In the genomic region with DNA sequence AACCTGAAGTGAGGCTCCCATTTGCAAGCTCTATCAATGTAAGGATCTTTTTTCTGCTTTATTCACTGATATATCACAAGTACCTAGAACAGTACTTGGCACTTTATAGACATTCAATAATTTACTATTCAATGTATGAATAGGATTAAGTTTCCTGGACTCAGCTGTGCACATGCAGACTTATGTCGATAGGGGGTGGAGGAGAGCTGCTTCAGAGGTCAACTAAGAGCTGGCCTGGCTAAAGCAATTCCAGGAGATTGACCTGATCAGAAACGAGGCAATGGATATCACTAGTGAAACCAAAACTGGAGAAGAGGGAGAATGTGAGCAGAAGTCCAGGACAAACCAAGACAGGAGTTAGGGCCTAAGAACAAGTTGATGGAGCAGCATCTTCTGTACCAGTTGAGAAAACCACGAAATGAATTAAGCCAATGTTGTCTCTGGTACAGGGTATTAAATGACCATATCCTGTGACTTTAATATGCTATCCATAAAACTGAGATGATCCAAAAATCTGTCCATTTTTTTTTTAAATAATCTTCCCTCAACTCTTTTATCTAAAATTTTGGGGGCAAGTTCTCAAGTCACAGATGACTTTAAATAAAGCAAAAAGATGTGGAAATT, we compare ENCODE assay signal across 8 cellular contexts.
DNase-seq lines count a peak whose midpoint lies in the region; ATAC-seq and TF ChIP-seq lines count a peak whose summit lies in the region.

No MANE protein-coding gene starts in this region.

- no peak overlapping the region for H3K4me3 Mint-ChIP-seq in activated CD8-positive, alpha-beta T cell treated with anti-CD3 and anti-CD28 coated beads for 36 hours
- no peak overlapping the region for H3K4me3 Mint-ChIP-seq in activated CD8-positive, alpha-beta T cell treated with anti-CD3 and anti-CD28 coated beads, Interleukin-2, amount 10 ng/mL, durations not matched to agents 7 days and 5 days

- no peak overlapping the region for H4K91ac ChIP-seq in trophoblast cell (ENCODE audit: low read depth, low read length)

- TF ChIP-seq CTCF in activated CD8-positive, alpha-beta T cell treated with anti-CD3 and anti-CD28 coated beads for 36 hours (IDR thresholded peaks at IDR 0.05), result peak; percentile 20
- peak; percentile 60 for TF ChIP-seq CTCF in RWPE2 (IDR thresholded peaks at IDR 0.05; ENCODE audit: poor library complexity, severe bottlenecking)

- H3K4me3 ChIP-seq in RWPE2 (ENCODE audit: severe bottlenecking), result no peak overlapping the region
- no peak overlapping the region for H3K4me3 ChIP-seq in trophoblast cell (ENCODE audit: low read depth, low read length)

- no peak for ATAC-seq in activated CD8-positive, alpha-beta T cell treated with anti-CD3 and anti-CD28 coated beads for 36 hours
- no peak for ATAC-seq in activated CD8-positive, alpha-beta T cell treated with anti-CD3 and anti-CD28 coated beads, Interleukin-2, amount 10 ng/mL, durations not matched to agents 7 days and 5 days
- peak; percentile 86 for ATAC-seq in HG03565 (IDR thresholded peaks at IDR 0.05; ENCODE audit: unreplicated experiment)
- ATAC-seq in RWPE2 (ENCODE audit: low read depth), result peak; percentile 36; the same call in 1 of the 3 replicates
- no peak for ATAC-seq in HG03520 (IDR thresholded peaks at IDR 0.05; ENCODE audit: unreplicated experiment)
- ATAC-seq in HG02571 (IDR thresholded peaks at IDR 0.05; ENCODE audit: unreplicated experiment), result no peak

- no peaks in the 10 kb centered on the region for H3K36me3 ChIP-seq in RWPE2 (ENCODE audit: low read depth)
- H3K36me3 ChIP-seq in trophoblast cell (ENCODE audit: control insufficient read depth in 1 of 2, insufficient read depth in 2 of 2, low read length in 2 of 2), result no peaks in the 10 kb centered on the region

- no peaks in the 10 kb centered on the region for H3K27me3 Mint-ChIP-seq in activated CD8-positive, alpha-beta T cell treated with anti-CD3 and anti-CD28 coated beads for 36 hours
- H3K27me3 Mint-ChIP-seq in activated CD8-positive, alpha-beta T cell treated with anti-CD3 and anti-CD28 coated beads, Interleukin-2, amount 10 ng/mL, durations not matched to agents 7 days and 5 days (ENCODE audit: low read depth), result no peaks in the 10 kb centered on the region

- no peaks in the 10 kb centered on the region for H3K9me3 ChIP-seq in RWPE2 (ENCODE audit: severe bottlenecking)
- no peaks in the 10 kb centered on the region for H3K9me3 ChIP-seq in trophoblast cell (ENCODE audit: insufficient read depth, low read depth, low read length)

- no peak overlapping the region for H2BK12ac ChIP-seq in trophoblast cell (ENCODE audit: low read length)

- CTCF ChIA-PET in activated CD8-positive, alpha-beta T cell treated with anti-CD3 and anti-CD28 coated beads for 36 hours (lab: Charles Lee), result no interaction called here
- CTCF ChIA-PET in activated CD8-positive, alpha-beta T cell treated with anti-CD3 and anti-CD28 coated beads, Interleukin-2, amount 10 ng/mL, durations not matched to agents 7 days and 5 days (lab: Charles Lee), result no interaction called here

- no peak overlapping the region for H3K9ac ChIP-seq in trophoblast cell (ENCODE audit: low read length)

- H2BK5ac ChIP-seq in trophoblast cell (ENCODE audit: low read depth, low read length, poor library complexity), result no peak overlapping the region

- H3K27ac ChIP-seq in RWPE2 (ENCODE audit: poor library complexity, severe bottlenecking) (no peak overlapping the region), trophoblast cell (ENCODE audit: low read depth, low read length) (no peak overlapping the region)

- H3K79me2 ChIP-seq in trophoblast cell (ENCODE audit: control insufficient read depth, insufficient read depth, low read length, poor library complexity), result no peaks in the 10 kb centered on the region

- H3K4me1 Mint-ChIP-seq in activated CD8-positive, alpha-beta T cell treated with anti-CD3 and anti-CD28 coated beads for 36 hours (ENCODE audit: low read depth), result no peaks in the 10 kb centered on the region
- no peaks in the 10 kb centered on the region for H3K4me1 Mint-ChIP-seq in activated CD8-positive, alpha-beta T cell treated with anti-CD3 and anti-CD28 coated beads, Interleukin-2, amount 10 ng/mL, durations not matched to agents 7 days and 5 days (ENCODE audit: low read depth)

- no CpG with 5 or more reads among the region's 3 CpGs for WGBS in trophoblast cell (ENCODE audit: extremely low coverage, insufficient coverage, insufficient read length)

- H2AK5ac ChIP-seq in trophoblast cell (ENCODE audit: low read length), result no peak overlapping the region

- no peaks in the 10 kb centered on the region for H3K79me1 ChIP-seq in trophoblast cell (ENCODE audit: low read length)

- H3K4ac ChIP-seq in trophoblast cell (ENCODE audit: low read depth, low read length), result no peak overlapping the region

- no peak overlapping the region for H4K8ac ChIP-seq in trophoblast cell (ENCODE audit: low read depth, low read length)

- H3K23ac ChIP-seq in trophoblast cell (ENCODE audit: low read length), result no peak overlapping the region

- H3K27me3 ChIP-seq in RWPE2 (ENCODE audit: insufficient read depth, poor library complexity, severe bottlenecking) (no peaks in the 10 kb centered on the region), trophoblast cell (ENCODE audit: insufficient read depth, low read length) (no peaks in the 10 kb centered on the region)

- no peak overlapping the region for H3K27ac Mint-ChIP-seq in activated CD8-positive, alpha-beta T cell treated with anti-CD3 and anti-CD28 coated beads for 36 hours
- H3K27ac Mint-ChIP-seq in activated CD8-positive, alpha-beta T cell treated with anti-CD3 and anti-CD28 coated beads, Interleukin-2, amount 10 ng/mL, durations not matched to agents 7 days and 5 days, result no peak overlapping the region

- no peak overlapping the region for H2AFZ ChIP-seq in trophoblast cell (ENCODE audit: insufficient read depth, low read length, poor library complexity)

- H3K9me3 Mint-ChIP-seq in activated CD8-positive, alpha-beta T cell treated with anti-CD3 and anti-CD28 coated beads for 36 hours, result peaks cover 3% of the 10 kb centered on the region
- H3K9me3 Mint-ChIP-seq in activated CD8-positive, alpha-beta T cell treated with anti-CD3 and anti-CD28 coated beads, Interleukin-2, amount 10 ng/mL, durations not matched to agents 7 days and 5 days (ENCODE audit: insufficient read depth), result no peaks in the 10 kb centered on the region

- POLR2A ChIA-PET in activated CD8-positive, alpha-beta T cell treated with anti-CD3 and anti-CD28 coated beads for 36 hours (lab: Charles Lee), result no interaction called here
- POLR2A ChIA-PET in activated CD8-positive, alpha-beta T cell treated with anti-CD3 and anti-CD28 coated beads, Interleukin-2, amount 10 ng/mL, durations not matched to agents 7 days and 5 days (lab: Charles Lee), result no interaction called here

- peak; percentile 4 for DNase-seq in activated CD8-positive, alpha-beta T cell treated with anti-CD3 and anti-CD28 coated beads for 36 hours
- no peak for DNase-seq in activated CD8-positive, alpha-beta T cell treated with anti-CD3 and anti-CD28 coated beads, Interleukin-2, amount 10 ng/mL, durations not matched to agents 7 days and 5 days
- no peak for DNase-seq in RWPE2 (ENCODE audit: low spot score)
- DNase-seq in fibroblast of the conjunctiva (ENCODE audit: low read depth), result peak; percentile 60
- peak; percentile 29 to 54 for DNase-seq in trophoblast cell

- H3K14ac ChIP-seq in trophoblast cell (ENCODE audit: low read length), result no peak overlapping the region

- H3K4me1 ChIP-seq in RWPE2 (ENCODE audit: insufficient read depth, poor library complexity, severe bottlenecking) (no peaks in the 10 kb centered on the region), trophoblast cell (ENCODE audit: control insufficient read depth in 1 of 2, insufficient read depth in 2 of 2, low read length in 2 of 2) (no peaks in the 10 kb centered on the region)

- no peaks in the 10 kb centered on the region for H3K36me3 Mint-ChIP-seq in activated CD8-positive, alpha-beta T cell treated with anti-CD3 and anti-CD28 coated beads for 36 hours (ENCODE audit: low read depth)
- H3K36me3 Mint-ChIP-seq in activated CD8-positive, alpha-beta T cell treated with anti-CD3 and anti-CD28 coated beads, Interleukin-2, amount 10 ng/mL, durations not matched to agents 7 days and 5 days (ENCODE audit: low read depth), result no peaks in the 10 kb centered on the region

- no peak overlapping the region for H4K12ac ChIP-seq in trophoblast cell (ENCODE audit: low read depth, low read length)

- intact Hi-C loops in activated CD8-positive, alpha-beta T cell treated with anti-CD3 and anti-CD28 coated beads for 36 hours (cut with micrococcal nuclease), result no loop called here

- no peak overlapping the region for H3K4me2 ChIP-seq in trophoblast cell (ENCODE audit: low read length)

- no peak overlapping the region for H2BK120ac ChIP-seq in trophoblast cell (ENCODE audit: insufficient read depth, low read length, poor library complexity)

- no peak overlapping the region for H3K18ac ChIP-seq in trophoblast cell (ENCODE audit: low read length)

Comparison
In these comparisons a context has a peak if more than half of its experiments do, and no peak if none do; other contexts are left out.
1. DNase-seq: peak in activated CD8-positive, alpha-beta T cell treated with anti-CD3 and anti-CD28 coated beads for 36 hours (single experiment), fibroblast of the conjunctiva (single experiment) and trophoblast cell (2 of 2); none in activated CD8-positive, alpha-beta T cell treated with anti-CD3 and anti-CD28 coated beads, Interleukin-2, amount 10 ng/mL, durations not matched to agents 7 days and 5 days (single experiment) and RWPE2 (single experiment).
2. ATAC-seq: peak in HG03565 (single experiment) and RWPE2 (single experiment); none in activated CD8-positive, alpha-beta T cell treated with anti-CD3 and anti-CD28 coated beads for 36 hours (single experiment), activated CD8-positive, alpha-beta T cell treated with anti-CD3 and anti-CD28 coated beads, Interleukin-2, amount 10 ng/mL, durations not matched to agents 7 days and 5 days (single experiment), HG03520 (single experiment) and HG02571 (single experiment).